Comparison of ENCODE assay signal across 9 cellular contexts in genomic region chrX:73867144-73867543, GRCh38. TPM values are rescaled to one million over a fixed set of nuclear protein-coding genes. Genes with fewer than 3 reads are reported as not detected.
"Had no signal": no experiment of that assay in that cellular context is flagged by ENCODE, and none has a peak within 500 bp of the region (broad histone marks: within the 10 kb centered on the region; RNA-seq: fewer than 3 reads in every experiment).

No MANE protein-coding gene starts in this region.

- H3K36me3 ChIP-seq: HAP-1 had no signal

- H3K4me3 Mint-ChIP-seq: HFFc6 had no signal

- DNase-seq: GM23248, GOT3, H7, HFFc6, IMR-90 had no signal

- ATAC-seq: HCT116, K562 had no signal

- H3K9me3 Mint-ChIP-seq: HFFc6 had no signal

- H3K4me3 ChIP-seq: GM23248, HAP-1, K562 had no signal

- H3K27ac Mint-ChIP-seq: HFFc6 had no signal

- H3K9me3 ChIP-seq: HAP-1 had no signal

RNA-seq across cellular contexts. Expression of gene XIST, which starts 14.6 kb away (rescaled TPM):
- total RNA-seq: GM23248, H4, H7, HFFc6 had no signal
- polyA plus RNA-seq: GM23248 had no signal
